In genomic region chr6:30156262-30156599, GRCh38 we compare ENCODE assay signal across 13 cellular contexts. TPM values are rescaled to one million over a fixed set of nuclear protein-coding genes. Genes with fewer than 3 reads are reported as not detected.
A peak's percentile ranks its signal among the peaks of the same experiment; 100 is the strongest.
DNase-seq lines count a peak whose midpoint lies in the region; ATAC-seq, FAIRE-seq and TF ChIP-seq lines count a peak whose summit lies in the region.
"Had no signal": no experiment of that assay in that cellular context is flagged by ENCODE, and none has a peak within 500 bp of the region (broad histone marks: within the 10 kb centered on the region; RNA-seq: fewer than 3 reads in every experiment).

No MANE protein-coding gene starts in this region.

- H3K36me3 ChIP-seq in ACC112 (ENCODE audit: insufficient read depth, low read length) (no peaks in the 10 kb centered on the region), K562 (ENCODE audit: control insufficient read depth, insufficient read depth, low read length) (no peaks in the 10 kb centered on the region), Caco-2 (ENCODE audit: control insufficient read depth, insufficient read depth, low read length) (no peaks in the 10 kb centered on the region)
- no peaks in the 10 kb centered on the region for H3K36me3 ChIP-seq in effector memory CD4-positive, alpha-beta T cell (ENCODE audit: control insufficient read depth, insufficient read depth, low read length)

- ATAC-seq in K562 (peak; percentile 55), HG03025 (IDR thresholded peaks at IDR 0.05; ENCODE audit: low FRiP score, unreplicated experiment) (no peak)
- ATAC-seq: stimulated activated naive CD8-positive, alpha-beta T cell treated with anti-CD3 and anti-CD28 coated beads, Interleukin-15, Interleukin-2, amounts not matched to agents 100 U/mL and 50 U/mL, for 24 hours had no signal

- POLR2A ChIA-PET in K562 (lab: Yijun Ruan, JAX): no interaction called here
- POLR2A ChIA-PET in Caco-2 (lab: Charles Lee): no interaction called here

- no peaks in the 10 kb centered on the region for H3K4me1 Mint-ChIP-seq in Caco-2 (ENCODE audit: low read depth, unreplicated experiment)
- peaks cover 17% of the 10 kb centered on the region for H3K4me1 Mint-ChIP-seq in mesothelial cell of epicardium

- peak; percentile 38; the same call in 1 of the 2 replicates for TF ChIP-seq EP300 in K562 (IDR thresholded peaks at IDR 0.05; ENCODE audit: low read length)

- H3K4me3 Mint-ChIP-seq in Caco-2 (ENCODE audit: unreplicated experiment) (no peak overlapping the region), mesothelial cell of epicardium (no peak overlapping the region)

- no peak for TF ChIP-seq RAD21 in K562 (CRISPR knock-in tag; conservative IDR thresholded peaks at IDR 0.05 in 1 of 2, IDR thresholded peaks at IDR 0.05 in 1 of 2)

- H4K20me1 ChIP-seq in K562 (replicated peaks; ENCODE audit: control insufficient read depth, insufficient read depth, low read length): no peaks in the 10 kb centered on the region

- CTCF ChIA-PET in K562 (lab: Yijun Ruan, JAX; ENCODE audit: low intra/inter-chr PET ratio) (no interaction called here), Caco-2 (lab: Charles Lee) (no interaction called here)

- H3K9me3 ChIP-seq in K562 (replicated peaks; ENCODE audit: control insufficient read depth, insufficient read depth, low read depth, low read length) (no peaks in the 10 kb centered on the region), Caco-2 (no peaks in the 10 kb centered on the region)
- no peaks in the 10 kb centered on the region for H3K9me3 ChIP-seq in effector memory CD4-positive, alpha-beta T cell (ENCODE audit: control insufficient read depth, low read length)

- H3K27me3 ChIP-seq in ACC112 (ENCODE audit: insufficient read depth, low read length) (no peaks in the 10 kb centered on the region), K562 (ENCODE audit: control insufficient read depth in 2 of 2, insufficient read depth in 2 of 2, low read length in 2 of 2) (peaks cover 2 to 28% of the 10 kb centered on the region in 2 experiments; a peak in 3 of 5 replicates), Caco-2 (replicated peaks; ENCODE audit: control insufficient read depth, insufficient read depth, low read length) (no peaks in the 10 kb centered on the region)
- H3K27me3 ChIP-seq in effector memory CD4-positive, alpha-beta T cell (replicated peaks; ENCODE audit: control insufficient read depth, insufficient read depth, low read length, poor library complexity, severe bottlenecking): no peaks in the 10 kb centered on the region

- no peaks in the 10 kb centered on the region for H3K36me3 Mint-ChIP-seq in Caco-2 (ENCODE audit: insufficient read depth, unreplicated experiment)
- H3K36me3 Mint-ChIP-seq in mesothelial cell of epicardium: no peaks in the 10 kb centered on the region

- H2AFZ ChIP-seq in ACC112 (ENCODE audit: low read length, unreplicated experiment) (peak overlapping the region; percentile 36), K562 (ENCODE audit: low read depth, low read length) (peak overlapping the region; percentile 47)

- intact Hi-C loops in K562 (cut with micrococcal nuclease) (no loop called here), Caco-2 (cut with micrococcal nuclease; ENCODE audit: unreplicated experiment) (no loop called here)

- H3K27me3 Mint-ChIP-seq in Caco-2 (ENCODE audit: insufficient read depth, unreplicated experiment) (no peaks in the 10 kb centered on the region), mesothelial cell of epicardium (ENCODE audit: low read depth) (peaks cover 77% of the 10 kb centered on the region)

- no peak overlapping the region for H3K9ac ChIP-seq in K562 (ENCODE audit: insufficient read depth in 1 of 2, low read depth in 2 of 2, low read length in 2 of 2)

- H3K4me2 ChIP-seq in K562 (ENCODE audit: insufficient read depth, low read length): peak overlapping the region; percentile 22; the same call in 1 of the 2 replicates
- H3K4me2 ChIP-seq: smooth muscle cell had no signal

- H3K4me3 ChIP-seq in ACC112 (ENCODE audit: low read depth, low read length): peak overlapping the region; percentile 15; the same call in 1 of the 2 replicates
- no peak overlapping the region for H3K4me3 ChIP-seq in K562
- H3K4me3 ChIP-seq in effector memory CD4-positive, alpha-beta T cell (ENCODE audit: insufficient read depth, low read depth, low read length, poor library complexity, severe bottlenecking): no peak overlapping the region
- no peak overlapping the region for H3K4me3 ChIP-seq in Caco-2 (ENCODE audit: low read depth, low read length)
- H3K4me3 ChIP-seq: smooth muscle cell had no signal

- H3K27ac Mint-ChIP-seq in Caco-2 (ENCODE audit: unreplicated experiment) (no peak overlapping the region), mesothelial cell of epicardium (no peak overlapping the region)

- TF ChIP-seq POLR2A in K562 (conservative IDR thresholded peaks at IDR 0.05): no peak

- TF ChIP-seq CTCF in K562 (IDR thresholded peaks at IDR 0.05 in 2 of 3, conservative IDR thresholded peaks at IDR 0.05 in 1 of 3; ENCODE audit: insufficient read depth in 2 of 3, low read depth in 1 of 3, low read length in 3 of 3) (no peak), Caco-2 (IDR thresholded peaks at IDR 0.05; ENCODE audit: insufficient read depth in 1 of 2, low read depth in 1 of 2, low read length in 1 of 2, severe bottlenecking in 1 of 2, unreplicated experiment in 1 of 2) (no peak), mesothelial cell of epicardium (IDR thresholded peaks at IDR 0.05; ENCODE audit: unreplicated experiment) (no peak)

- peaks cover 35% of the 10 kb centered on the region for H3K4me1 ChIP-seq in ACC112 (ENCODE audit: control insufficient read depth, insufficient read depth, low read length, unreplicated experiment)
- H3K4me1 ChIP-seq in K562 (replicated peaks in 1 of 2; ENCODE audit: control insufficient read depth in 2 of 2, insufficient read depth in 2 of 2, low read length in 2 of 2): peaks cover 7 to 28% of the 10 kb centered on the region in 2 experiments
- no peaks in the 10 kb centered on the region for H3K4me1 ChIP-seq in effector memory CD4-positive, alpha-beta T cell (ENCODE audit: control insufficient read depth, insufficient read depth, low read length, poor library complexity, severe bottlenecking)
- no peaks in the 10 kb centered on the region; the same call in 1 of the 2 replicates for H3K4me1 ChIP-seq in Caco-2

- peak; percentile 32 for DNase-seq in HuH-7 (ENCODE audit: low spot score)
- DNase-seq in K562 (ENCODE audit: extremely low read depth in 1 of 4, low spot score in 3 of 4): peak; percentile 56 to 72 (median 68)
- DNase-seq in kidney glomerular epithelial cell (lab: John Stamatoyannopoulos, UW): peak; percentile 86
- DNase-seq in effector memory CD4-positive, alpha-beta T cell: no peak
- no peak for DNase-seq in Caco-2
- DNase-seq in mesothelial cell of epicardium (ENCODE audit: low spot score in 2 of 2, unreplicated experiment in 2 of 2): no peak
- DNase-seq: activated CD8-positive, alpha-beta memory T cell treated with anti-CD3 and anti-CD28 coated beads, Interleukin-2, amount 50 U/mL, for 4 hours; C1 segment of cervical spinal cord; SIG-M5; stimulated activated naive CD8-positive, alpha-beta T cell treated with anti-CD3 and anti-CD28 coated beads, Interleukin-15, Interleukin-2, amounts not matched to agents 100 U/mL and 50 U/mL, for 24 hours had no signal

- 3% methylated on average over 4 of the region's 4 CpGs for WGBS in K562 (ENCODE audit: insufficient coverage, low coverage, missing lambda C conversion rate)

- H3K79me2 ChIP-seq in ACC112 (ENCODE audit: control insufficient read depth, insufficient read depth, low read length, unreplicated experiment): no peaks in the 10 kb centered on the region
- H3K79me2 ChIP-seq in K562 (ENCODE audit: control insufficient read depth, insufficient read depth, low read length): no peaks in the 10 kb centered on the region

- in situ Hi-C loops in K562 (cut with MboI): no loop called here

- H3K9me3 Mint-ChIP-seq in Caco-2 (ENCODE audit: unreplicated experiment) (no peaks in the 10 kb centered on the region), mesothelial cell of epicardium (no peaks in the 10 kb centered on the region)

- H3K9me1 ChIP-seq in K562 (ENCODE audit: control insufficient read depth, insufficient read depth, low read length): no peaks in the 10 kb centered on the region

- peak; percentile 62 for FAIRE-seq in K562 (lab: Jason Lieb, UNC)

- BruUV-seq in K562 (replicated peaks; lab: Mats Ljungman, UMichigan) (no TSS peak), Caco-2 (replicated peaks; lab: Mats Ljungman, UMichigan) (no TSS peak)

- H3K27ac ChIP-seq in ACC112 (ENCODE audit: low read depth, low read length) (peak overlapping the region; percentile 81; the same call in 1 of the 2 replicates), K562 (ENCODE audit: extremely low read depth, low read depth, low read length) (no peak overlapping the region)
- no peak overlapping the region for H3K27ac ChIP-seq in effector memory CD4-positive, alpha-beta T cell (ENCODE audit: insufficient read depth, low read length, poor library complexity, severe bottlenecking)

RNA-seq across cellular contexts. Expression of gene TRIM10, which starts 4.8 kb away (rescaled TPM):
- 0.07 TPM in 1 of 2 replicates, not detected in the other for total RNA-seq in K562 (2011; cell fraction: chromatin; rRNA removed; ENCODE audit: low replicate concordance)
- total RNA-seq in K562 (2011; cell fraction: nucleolus; rRNA removed): not detected in 2 replicates
- 0.15 TPM in 1 of 2 replicates, not detected in the other for total RNA-seq in K562 (2011; cell fraction: nucleoplasm; rRNA removed)
- total RNA-seq in K562 (2014; rRNA removed) (0.36 and 0.61 TPM in 2 replicates), K562 (2014; rRNA removed; fragmentation: Illumina TruSeq; extraction: Trizol) (0.65 and 0.73 TPM in 2 replicates), K562 (2015; rRNA removed; fragmentation: Illumina TruSeq; extraction: Trizol) (0.36 and 0.38 TPM in 2 replicates), K562 (2021) (0.58 and 0.86 TPM in 2 replicates), Caco-2 (2022) (0.95 and 1.4 TPM in 2 replicates), mesothelial cell of epicardium (not detected in 3 replicates)
- polyA plus RNA-seq in K562 (2011; rRNA removed) (0.26 and 0.31 TPM in 2 replicates), K562 (2014; fragmentation: Illumina TruSeq; extraction: Trizol) (0.74 and 0.83 TPM in 2 replicates), K562 (2014; fragmentation: Nextera tagmentation; extraction: Ambion mirVana) (under 1 TPM; 0.15 to 0.36 TPM), K562 (2014; rRNA removed) (0.90 and 1.00 TPM in 2 replicates)
- 0.09 and 0.19 TPM in 2 replicates for polyA plus RNA-seq in K562 (2011; cell fraction: cytosol; rRNA removed)
- 0.40 and 0.62 TPM in 2 replicates for polyA plus RNA-seq in K562 (2011; cell fraction: nucleus; rRNA removed)
- 0.55 and 0.68 TPM in 2 replicates for polyA plus RNA-seq in K562 (2012)
- polyA minus RNA-seq in K562 (2011; rRNA and poly(A)+ RNA removed): 0.09 and 0.14 TPM in 2 replicates
- polyA minus RNA-seq in K562 (2011; cell fraction: cytosol; rRNA and poly(A)+ RNA removed): not detected in 2 replicates
- polyA minus RNA-seq in K562 (2011; cell fraction: nucleus; rRNA and poly(A)+ RNA removed): 0.11 TPM in 1 of 2 replicates, not detected in the other
- total RNA-seq: smooth muscle cell had no signal
- polyA plus RNA-seq: smooth muscle cell had no signal

RNA-seq across cellular contexts. Expression of gene TRIM15, which starts 7.1 kb away (rescaled TPM):
- total RNA-seq in K562 (2011; cell fraction: chromatin; rRNA removed; ENCODE audit: low replicate concordance): 0.30 TPM in 1 of 2 replicates, not detected in the other
- not detected in 2 replicates for total RNA-seq in K562 (2011; cell fraction: nucleolus; rRNA removed)
- not detected in 2 replicates for total RNA-seq in K562 (2011; cell fraction: nucleoplasm; rRNA removed)
- total RNA-seq in K562 (2014; rRNA removed) (2.3 and 2.6 TPM in 2 replicates), K562 (2014; rRNA removed; fragmentation: Illumina TruSeq; extraction: Trizol) (0.80 and 0.91 TPM in 2 replicates), K562 (2015; rRNA removed; fragmentation: Illumina TruSeq; extraction: Trizol) (0.34 and 0.83 TPM in 2 replicates), K562 (2021) (1.2 TPM in 2 replicates), Caco-2 (2022) (5.2 and 6.9 TPM in 2 replicates), mesothelial cell of epicardium (not detected in 3 replicates)
- polyA plus RNA-seq in K562 (2011; rRNA removed) (0.21 and 0.65 TPM in 2 replicates), K562 (2014; fragmentation: Illumina TruSeq; extraction: Trizol) (0.70 and 1.2 TPM in 2 replicates), K562 (2014; fragmentation: Nextera tagmentation; extraction: Ambion mirVana) (under 1 TPM; 0.06 to 0.15 TPM), K562 (2014; rRNA removed) (2.2 and 2.9 TPM in 2 replicates)
- polyA plus RNA-seq in K562 (2011; cell fraction: cytosol; rRNA removed): 0.09 and 0.13 TPM in 2 replicates
- polyA plus RNA-seq in K562 (2011; cell fraction: nucleus; rRNA removed): 0.98 and 1.8 TPM in 2 replicates
- 0.99 and 1.2 TPM in 2 replicates for polyA plus RNA-seq in K562 (2012)
- 0.14 and 0.42 TPM in 2 replicates for polyA minus RNA-seq in K562 (2011; rRNA and poly(A)+ RNA removed)
- 1.6 TPM in 1 of 2 replicates, not detected in the other for polyA minus RNA-seq in K562 (2011; cell fraction: cytosol; rRNA and poly(A)+ RNA removed)
- polyA minus RNA-seq in K562 (2011; cell fraction: nucleus; rRNA and poly(A)+ RNA removed): 0.54 and 0.89 TPM in 2 replicates
- total RNA-seq: smooth muscle cell had no signal
- polyA plus RNA-seq: smooth muscle cell had no signal

RNA-seq across cellular contexts. Expression of gene TRIM40, which starts 20.3 kb away (rescaled TPM):
- total RNA-seq in K562 (2011; cell fraction: chromatin; rRNA removed; ENCODE audit: low replicate concordance): not detected in 2 replicates
- not detected in 2 replicates for total RNA-seq in K562 (2011; cell fraction: nucleolus; rRNA removed)
- total RNA-seq in K562 (2011; cell fraction: nucleoplasm; rRNA removed): not detected in 2 replicates
- total RNA-seq in K562 (2014; rRNA removed): not detected in 2 replicates
- total RNA-seq in K562 (2014; rRNA removed; fragmentation: Illumina TruSeq; extraction: Trizol): not detected in 2 replicates
- not detected in 2 replicates for total RNA-seq in K562 (2015; rRNA removed; fragmentation: Illumina TruSeq; extraction: Trizol)
- total RNA-seq in K562 (2021): not detected in 2 replicates
- polyA plus RNA-seq in K562 (2011; rRNA removed): not detected in 2 replicates
- polyA plus RNA-seq in K562 (2011; cell fraction: cytosol; rRNA removed): not detected in 2 replicates
- 0.10 TPM in 1 of 2 replicates, not detected in the other for polyA plus RNA-seq in K562 (2011; cell fraction: nucleus; rRNA removed)
- polyA plus RNA-seq in K562 (2012): 0.10 TPM in 1 of 2 replicates, not detected in the other
- not detected in 2 replicates for polyA plus RNA-seq in K562 (2014; fragmentation: Illumina TruSeq; extraction: Trizol)
- under 1 TPM in 1 of 2 experiments, not detected in 1; 0.04 TPM for polyA plus RNA-seq in K562 (2014; fragmentation: Nextera tagmentation; extraction: Ambion mirVana)
- 0.08 TPM in 1 of 2 replicates, not detected in the other for polyA plus RNA-seq in K562 (2014; rRNA removed)
- not detected in 2 replicates for polyA minus RNA-seq in K562 (2011; rRNA and poly(A)+ RNA removed)
- polyA minus RNA-seq in K562 (2011; cell fraction: cytosol; rRNA and poly(A)+ RNA removed): not detected in 2 replicates
- polyA minus RNA-seq in K562 (2011; cell fraction: nucleus; rRNA and poly(A)+ RNA removed): not detected in 2 replicates
- total RNA-seq in Caco-2 (2022): not detected in 2 replicates
- total RNA-seq in mesothelial cell of epicardium: not detected in 3 replicates
- total RNA-seq: smooth muscle cell had no signal
- polyA plus RNA-seq: smooth muscle cell had no signal

RNA-seq across cellular contexts. Expression of gene TRIM31, which starts 43.3 kb away (rescaled TPM):
- total RNA-seq in K562 (2011; cell fraction: chromatin; rRNA removed; ENCODE audit: low replicate concordance): not detected in 2 replicates
- total RNA-seq in K562 (2011; cell fraction: nucleolus; rRNA removed): not detected in 2 replicates
- total RNA-seq in K562 (2011; cell fraction: nucleoplasm; rRNA removed): not detected in 2 replicates
- not detected in 2 replicates for total RNA-seq in K562 (2014; rRNA removed)
- total RNA-seq in K562 (2014; rRNA removed; fragmentation: Illumina TruSeq; extraction: Trizol): not detected in 2 replicates
- not detected in 2 replicates for total RNA-seq in K562 (2015; rRNA removed; fragmentation: Illumina TruSeq; extraction: Trizol)
- not detected in 2 replicates for total RNA-seq in K562 (2021)
- not detected in 2 replicates for polyA plus RNA-seq in K562 (2011; rRNA removed)
- not detected in 2 replicates for polyA plus RNA-seq in K562 (2011; cell fraction: cytosol; rRNA removed)
- not detected in 2 replicates for polyA plus RNA-seq in K562 (2011; cell fraction: nucleus; rRNA removed)
- polyA plus RNA-seq in K562 (2012): not detected in 2 replicates
- polyA plus RNA-seq in K562 (2014; fragmentation: Illumina TruSeq; extraction: Trizol): not detected in 2 replicates
- not detected for polyA plus RNA-seq in K562 (2014; fragmentation: Nextera tagmentation; extraction: Ambion mirVana)
- polyA plus RNA-seq in K562 (2014; rRNA removed): not detected in 2 replicates
- polyA minus RNA-seq in K562 (2011; rRNA and poly(A)+ RNA removed): not detected in 2 replicates
- polyA minus RNA-seq in K562 (2011; cell fraction: cytosol; rRNA and poly(A)+ RNA removed): not detected in 2 replicates
- not detected in 2 replicates for polyA minus RNA-seq in K562 (2011; cell fraction: nucleus; rRNA and poly(A)+ RNA removed)
- total RNA-seq in Caco-2 (2022): 0.70 and 0.74 TPM in 2 replicates
- 0.58 to 0.68 TPM in 2 of 3 replicates, not detected in the other for total RNA-seq in mesothelial cell of epicardium
- polyA plus RNA-seq: smooth muscle cell had no signal

RNA-seq across cellular contexts. Expression of gene TRIM26, which starts 57.0 kb away (rescaled TPM):
- total RNA-seq in K562 (2011; cell fraction: chromatin; rRNA removed; ENCODE audit: low replicate concordance): 2.1 and 2.6 TPM in 2 replicates
- total RNA-seq in K562 (2011; cell fraction: nucleolus; rRNA removed): 1.1 and 1.2 TPM in 2 replicates
- 2.0 and 3.1 TPM in 2 replicates for total RNA-seq in K562 (2011; cell fraction: nucleoplasm; rRNA removed)
- total RNA-seq in K562 (2014; rRNA removed) (2.8 and 5.3 TPM in 2 replicates), K562 (2014; rRNA removed; fragmentation: Illumina TruSeq; extraction: Trizol) (2.2 TPM in 2 replicates), K562 (2015; rRNA removed; fragmentation: Illumina TruSeq; extraction: Trizol) (3.7 and 4.3 TPM in 2 replicates), K562 (2021) (5.0 and 5.3 TPM in 2 replicates), Caco-2 (2022) (48.1 and 49.0 TPM in 2 replicates), mesothelial cell of epicardium (55.4 to 58.3 TPM (median 56.9 TPM) in 3 replicates)
- polyA plus RNA-seq in K562 (2011; rRNA removed) (1.4 and 2.0 TPM in 2 replicates), K562 (2014; fragmentation: Illumina TruSeq; extraction: Trizol) (5.0 and 5.1 TPM in 2 replicates), K562 (2014; fragmentation: Nextera tagmentation; extraction: Ambion mirVana) (1 to 10 TPM in 1 of 2 experiments, under 1 TPM in 1; 0.80 to 1.1 TPM), K562 (2014; rRNA removed) (2.6 and 3.7 TPM in 2 replicates)
- polyA plus RNA-seq in K562 (2011; cell fraction: cytosol; rRNA removed): 1.1 and 1.2 TPM in 2 replicates
- 1.9 and 2.2 TPM in 2 replicates for polyA plus RNA-seq in K562 (2011; cell fraction: nucleus; rRNA removed)
- polyA plus RNA-seq in K562 (2012): 3.4 and 3.5 TPM in 2 replicates
- polyA minus RNA-seq in K562 (2011; rRNA and poly(A)+ RNA removed): 1.2 and 1.3 TPM in 2 replicates
- polyA minus RNA-seq in K562 (2011; cell fraction: cytosol; rRNA and poly(A)+ RNA removed): 1.4 and 1.6 TPM in 2 replicates
- polyA minus RNA-seq in K562 (2011; cell fraction: nucleus; rRNA and poly(A)+ RNA removed): 0.67 and 0.94 TPM in 2 replicates

Comparison
In these comparisons a context has a peak if more than half of its experiments do, and no peak if none do; other contexts are left out.
1. DNase-seq: peak in HuH-7 (single experiment), K562 (4 of 4) and kidney glomerular epithelial cell (single experiment); none in effector memory CD4-positive, alpha-beta T cell (0 of 3), Caco-2 (0 of 2) and mesothelial cell of epicardium (0 of 2).